ENCODE assay signal across 1 cellular context in the genomic region with DNA sequence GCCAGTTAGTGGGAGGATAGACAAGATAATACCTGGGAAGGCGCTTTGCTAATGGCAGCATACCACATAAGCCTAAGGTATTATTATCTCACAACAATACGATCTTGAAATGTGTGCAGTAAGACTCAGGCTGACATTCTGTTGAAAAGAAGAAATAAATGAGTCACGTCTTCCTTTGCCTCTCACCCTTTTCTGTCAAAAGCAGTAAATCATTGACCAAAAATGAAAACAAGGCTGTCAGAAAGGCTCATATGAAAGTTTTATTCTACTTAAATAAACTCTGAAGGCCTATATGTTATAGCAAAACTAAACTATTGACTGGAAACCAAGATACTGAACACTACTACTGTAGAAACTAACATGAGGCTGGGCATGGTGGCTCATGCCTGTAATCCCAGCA.
TF ChIP-seq lines count a peak whose summit lies in the region.

No MANE protein-coding gene starts in this region.

TF ChIP-seq in GM12878, 131 proteins besides CTCF, POLR2A, EP300 and RAD21:
- TF ChIP-seq ETV6 (conservative IDR thresholded peaks at IDR 0.05 in 1 of 2, IDR thresholded peaks at IDR 0.05 in 1 of 2; ENCODE audit: borderline replicate concordance in 1 of 2, low read depth in 1 of 2), result peak in 1 of 2 experiments; percentile 33; a peak in 1 of 4 replicates
- peak; percentile 67; the same call in 1 of the 2 replicates for TF ChIP-seq ZNF217 (IDR thresholded peaks at IDR 0.05)
- TF ChIP-seq, protein P1, sequence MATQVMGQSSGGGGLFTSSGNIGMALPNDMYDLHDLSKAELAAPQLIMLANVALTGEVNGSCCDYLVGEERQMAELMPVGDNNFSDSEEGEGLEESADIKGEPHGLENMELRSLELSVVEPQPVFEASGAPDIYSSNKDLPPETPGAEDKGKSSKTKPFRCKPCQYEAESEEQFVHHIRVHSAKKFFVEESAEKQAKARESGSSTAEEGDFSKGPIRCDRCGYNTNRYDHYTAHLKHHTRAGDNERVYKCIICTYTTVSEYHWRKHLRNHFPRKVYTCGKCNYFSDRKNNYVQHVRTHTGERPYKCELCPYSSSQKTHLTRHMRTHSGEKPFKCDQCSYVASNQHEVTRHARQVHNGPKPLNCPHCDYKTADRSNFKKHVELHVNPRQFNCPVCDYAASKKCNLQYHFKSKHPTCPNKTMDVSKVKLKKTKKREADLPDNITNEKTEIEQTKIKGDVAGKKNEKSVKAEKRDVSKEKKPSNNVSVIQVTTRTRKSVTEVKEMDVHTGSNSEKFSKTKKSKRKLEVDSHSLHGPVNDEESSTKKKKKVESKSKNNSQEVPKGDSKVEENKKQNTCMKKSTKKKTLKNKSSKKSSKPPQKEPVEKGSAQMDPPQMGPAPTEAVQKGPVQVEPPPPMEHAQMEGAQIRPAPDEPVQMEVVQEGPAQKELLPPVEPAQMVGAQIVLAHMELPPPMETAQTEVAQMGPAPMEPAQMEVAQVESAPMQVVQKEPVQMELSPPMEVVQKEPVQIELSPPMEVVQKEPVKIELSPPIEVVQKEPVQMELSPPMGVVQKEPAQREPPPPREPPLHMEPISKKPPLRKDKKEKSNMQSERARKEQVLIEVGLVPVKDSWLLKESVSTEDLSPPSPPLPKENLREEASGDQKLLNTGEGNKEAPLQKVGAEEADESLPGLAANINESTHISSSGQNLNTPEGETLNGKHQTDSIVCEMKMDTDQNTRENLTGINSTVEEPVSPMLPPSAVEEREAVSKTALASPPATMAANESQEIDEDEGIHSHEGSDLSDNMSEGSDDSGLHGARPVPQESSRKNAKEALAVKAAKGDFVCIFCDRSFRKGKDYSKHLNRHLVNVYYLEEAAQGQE (IDR thresholded peaks at IDR 0.05; ENCODE audit: low read depth, low read length), result no peak
- no peak for TF ChIP-seq SIX5 (IDR thresholded peaks at IDR 0.05; ENCODE audit: low read depth, low read length, severe bottlenecking)
- TF ChIP-seq, protein P2, sequence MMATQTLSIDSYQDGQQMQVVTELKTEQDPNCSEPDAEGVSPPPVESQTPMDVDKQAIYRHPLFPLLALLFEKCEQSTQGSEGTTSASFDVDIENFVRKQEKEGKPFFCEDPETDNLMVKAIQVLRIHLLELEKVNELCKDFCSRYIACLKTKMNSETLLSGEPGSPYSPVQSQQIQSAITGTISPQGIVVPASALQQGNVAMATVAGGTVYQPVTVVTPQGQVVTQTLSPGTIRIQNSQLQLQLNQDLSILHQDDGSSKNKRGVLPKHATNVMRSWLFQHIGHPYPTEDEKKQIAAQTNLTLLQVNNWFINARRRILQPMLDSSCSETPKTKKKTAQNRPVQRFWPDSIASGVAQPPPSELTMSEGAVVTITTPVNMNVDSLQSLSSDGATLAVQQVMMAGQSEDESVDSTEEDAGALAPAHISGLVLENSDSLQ (IDR thresholded peaks at IDR 0.05), result peak; percentile 54; the same call in 1 of the 2 replicates
- no peak for TF ChIP-seq ZNF622 (IDR thresholded peaks at IDR 0.05)
- no peak for TF ChIP-seq JUND (IDR thresholded peaks at IDR 0.05; ENCODE audit: low read depth, low read length)
- peak; percentile 61 for TF ChIP-seq JUNB (IDR thresholded peaks at IDR 0.05)
- TF ChIP-seq, protein P3, sequence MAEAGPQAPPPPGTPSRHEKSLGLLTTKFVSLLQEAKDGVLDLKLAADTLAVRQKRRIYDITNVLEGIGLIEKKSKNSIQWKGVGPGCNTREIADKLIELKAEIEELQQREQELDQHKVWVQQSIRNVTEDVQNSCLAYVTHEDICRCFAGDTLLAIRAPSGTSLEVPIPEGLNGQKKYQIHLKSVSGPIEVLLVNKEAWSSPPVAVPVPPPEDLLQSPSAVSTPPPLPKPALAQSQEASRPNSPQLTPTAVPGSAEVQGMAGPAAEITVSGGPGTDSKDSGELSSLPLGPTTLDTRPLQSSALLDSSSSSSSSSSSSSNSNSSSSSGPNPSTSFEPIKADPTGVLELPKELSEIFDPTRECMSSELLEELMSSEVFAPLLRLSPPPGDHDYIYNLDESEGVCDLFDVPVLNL (IDR thresholded peaks at IDR 0.05; ENCODE audit: low read depth, low read length), result no peak
- TF ChIP-seq POLR2AphosphoS5 (IDR thresholded peaks at IDR 0.05; ENCODE audit: low read length), result no peak
- TF ChIP-seq FOS (IDR thresholded peaks at IDR 0.05; ENCODE audit: borderline replicate concordance, extremely low read depth, insufficient read length), result no peak
- TF ChIP-seq SMARCA5 (IDR thresholded peaks at IDR 0.05), result 0 out of 2 replicates have a peak, but pooled peaks have one; percentile 13
- no peak for TF ChIP-seq TARDBP (IDR thresholded peaks at IDR 0.05; ENCODE audit: borderline replicate concordance)
- 0 out of 2 replicates have a peak, but pooled peaks have one; percentile 40 for TF ChIP-seq DPF2 (IDR thresholded peaks at IDR 0.05)
- TF ChIP-seq, protein P4, sequence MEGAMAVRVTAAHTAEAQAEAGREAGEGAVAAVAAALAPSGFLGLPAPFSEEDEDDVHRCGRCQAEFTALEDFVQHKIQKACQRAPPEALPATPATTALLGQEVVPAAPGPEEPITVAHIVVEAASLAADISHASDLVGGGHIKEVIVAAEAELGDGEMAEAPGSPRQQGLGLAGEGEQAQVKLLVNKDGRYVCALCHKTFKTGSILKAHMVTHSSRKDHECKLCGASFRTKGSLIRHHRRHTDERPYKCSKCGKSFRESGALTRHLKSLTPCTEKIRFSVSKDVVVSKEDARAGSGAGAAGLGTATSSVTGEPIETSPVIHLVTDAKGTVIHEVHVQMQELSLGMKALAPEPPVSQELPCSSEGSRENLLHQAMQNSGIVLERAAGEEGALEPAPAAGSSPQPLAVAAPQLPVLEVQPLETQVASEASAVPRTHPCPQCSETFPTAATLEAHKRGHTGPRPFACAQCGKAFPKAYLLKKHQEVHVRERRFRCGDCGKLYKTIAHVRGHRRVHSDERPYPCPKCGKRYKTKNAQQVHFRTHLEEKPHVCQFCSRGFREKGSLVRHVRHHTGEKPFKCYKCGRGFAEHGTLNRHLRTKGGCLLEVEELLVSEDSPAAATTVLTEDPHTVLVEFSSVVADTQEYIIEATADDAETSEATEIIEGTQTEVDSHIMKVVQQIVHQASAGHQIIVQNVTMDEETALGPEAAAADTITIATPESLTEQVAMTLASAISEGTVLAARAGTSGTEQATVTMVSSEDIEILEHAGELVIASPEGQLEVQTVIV (IDR thresholded peaks at IDR 0.05; ENCODE audit: borderline replicate concordance, partially characterized antibody), result no peak
- TF ChIP-seq, protein P5, sequence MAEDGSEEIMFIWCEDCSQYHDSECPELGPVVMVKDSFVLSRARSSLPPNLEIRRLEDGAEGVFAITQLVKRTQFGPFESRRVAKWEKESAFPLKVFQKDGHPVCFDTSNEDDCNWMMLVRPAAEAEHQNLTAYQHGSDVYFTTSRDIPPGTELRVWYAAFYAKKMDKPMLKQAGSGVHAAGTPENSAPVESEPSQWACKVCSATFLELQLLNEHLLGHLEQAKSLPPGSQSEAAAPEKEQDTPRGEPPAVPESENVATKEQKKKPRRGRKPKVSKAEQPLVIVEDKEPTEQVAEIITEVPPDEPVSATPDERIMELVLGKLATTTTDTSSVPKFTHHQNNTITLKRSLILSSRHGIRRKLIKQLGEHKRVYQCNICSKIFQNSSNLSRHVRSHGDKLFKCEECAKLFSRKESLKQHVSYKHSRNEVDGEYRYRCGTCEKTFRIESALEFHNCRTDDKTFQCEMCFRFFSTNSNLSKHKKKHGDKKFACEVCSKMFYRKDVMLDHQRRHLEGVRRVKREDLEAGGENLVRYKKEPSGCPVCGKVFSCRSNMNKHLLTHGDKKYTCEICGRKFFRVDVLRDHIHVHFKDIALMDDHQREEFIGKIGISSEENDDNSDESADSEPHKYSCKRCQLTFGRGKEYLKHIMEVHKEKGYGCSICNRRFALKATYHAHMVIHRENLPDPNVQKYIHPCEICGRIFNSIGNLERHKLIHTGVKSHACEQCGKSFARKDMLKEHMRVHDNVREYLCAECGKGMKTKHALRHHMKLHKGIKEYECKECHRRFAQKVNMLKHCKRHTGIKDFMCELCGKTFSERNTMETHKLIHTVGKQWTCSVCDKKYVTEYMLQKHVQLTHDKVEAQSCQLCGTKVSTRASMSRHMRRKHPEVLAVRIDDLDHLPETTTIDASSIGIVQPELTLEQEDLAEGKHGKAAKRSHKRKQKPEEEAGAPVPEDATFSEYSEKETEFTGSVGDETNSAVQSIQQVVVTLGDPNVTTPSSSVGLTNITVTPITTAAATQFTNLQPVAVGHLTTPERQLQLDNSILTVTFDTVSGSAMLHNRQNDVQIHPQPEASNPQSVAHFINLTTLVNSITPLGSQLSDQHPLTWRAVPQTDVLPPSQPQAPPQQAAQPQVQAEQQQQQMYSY (CRISPR knock-in tag; IDR thresholded peaks at IDR 0.05), result no peak
- TF ChIP-seq ZNF24 (IDR thresholded peaks at IDR 0.05), result peak; percentile 53; the same call in 1 of the 2 replicates
- TF ChIP-seq MYB (IDR thresholded peaks at IDR 0.05; ENCODE audit: borderline replicate concordance, low read depth, low read length), result no peak
- TF ChIP-seq TBL1XR1 (IDR thresholded peaks at IDR 0.05; ENCODE audit: low read depth, low read length), result no peak
- TF ChIP-seq NFIC (IDR thresholded peaks at IDR 0.05; ENCODE audit: low read depth, low read length), result peak; percentile 37; the same call in 1 of the 2 replicates
- no peak for TF ChIP-seq CBX5 (IDR thresholded peaks at IDR 0.05; ENCODE audit: low read depth)
- TF ChIP-seq MXI1 (IDR thresholded peaks at IDR 0.05; ENCODE audit: low read depth, low read length), result no peak
- TF ChIP-seq TCF7 (IDR thresholded peaks at IDR 0.05; ENCODE audit: borderline replicate concordance), result no peak
- TF ChIP-seq CREM (IDR thresholded peaks at IDR 0.05; ENCODE audit: low read depth), result peak; percentile 29; the same call in 1 of the 2 replicates
- no peak for TF ChIP-seq KDM1A (IDR thresholded peaks at IDR 0.05; ENCODE audit: borderline replicate concordance)
- peak; percentile 21; the same call in 1 of the 2 replicates for TF ChIP-seq RUNX3 (IDR thresholded peaks at IDR 0.05; ENCODE audit: low read length)
- TF ChIP-seq, protein P6, sequence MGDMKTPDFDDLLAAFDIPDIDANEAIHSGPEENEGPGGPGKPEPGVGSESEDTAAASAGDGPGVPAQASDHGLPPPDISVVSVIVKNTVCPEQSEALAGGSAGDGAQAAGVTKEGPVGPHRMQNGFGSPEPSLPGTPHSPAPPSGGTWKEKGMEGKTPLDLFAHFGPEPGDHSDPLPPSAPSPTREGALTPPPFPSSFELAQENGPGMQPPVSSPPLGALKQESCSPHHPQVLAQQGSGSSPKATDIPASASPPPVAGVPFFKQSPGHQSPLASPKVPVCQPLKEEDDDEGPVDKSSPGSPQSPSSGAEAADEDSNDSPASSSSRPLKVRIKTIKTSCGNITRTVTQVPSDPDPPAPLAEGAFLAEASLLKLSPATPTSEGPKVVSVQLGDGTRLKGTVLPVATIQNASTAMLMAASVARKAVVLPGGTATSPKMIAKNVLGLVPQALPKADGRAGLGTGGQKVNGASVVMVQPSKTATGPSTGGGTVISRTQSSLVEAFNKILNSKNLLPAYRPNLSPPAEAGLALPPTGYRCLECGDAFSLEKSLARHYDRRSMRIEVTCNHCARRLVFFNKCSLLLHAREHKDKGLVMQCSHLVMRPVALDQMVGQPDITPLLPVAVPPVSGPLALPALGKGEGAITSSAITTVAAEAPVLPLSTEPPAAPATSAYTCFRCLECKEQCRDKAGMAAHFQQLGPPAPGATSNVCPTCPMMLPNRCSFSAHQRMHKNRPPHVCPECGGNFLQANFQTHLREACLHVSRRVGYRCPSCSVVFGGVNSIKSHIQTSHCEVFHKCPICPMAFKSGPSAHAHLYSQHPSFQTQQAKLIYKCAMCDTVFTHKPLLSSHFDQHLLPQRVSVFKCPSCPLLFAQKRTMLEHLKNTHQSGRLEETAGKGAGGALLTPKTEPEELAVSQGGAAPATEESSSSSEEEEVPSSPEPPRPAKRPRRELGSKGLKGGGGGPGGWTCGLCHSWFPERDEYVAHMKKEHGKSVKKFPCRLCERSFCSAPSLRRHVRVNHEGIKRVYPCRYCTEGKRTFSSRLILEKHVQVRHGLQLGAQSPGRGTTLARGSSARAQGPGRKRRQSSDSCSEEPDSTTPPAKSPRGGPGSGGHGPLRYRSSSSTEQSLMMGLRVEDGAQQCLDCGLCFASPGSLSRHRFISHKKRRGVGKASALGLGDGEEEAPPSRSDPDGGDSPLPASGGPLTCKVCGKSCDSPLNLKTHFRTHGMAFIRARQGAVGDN (IDR thresholded peaks at IDR 0.05), result no peak
- TF ChIP-seq, protein P7, sequence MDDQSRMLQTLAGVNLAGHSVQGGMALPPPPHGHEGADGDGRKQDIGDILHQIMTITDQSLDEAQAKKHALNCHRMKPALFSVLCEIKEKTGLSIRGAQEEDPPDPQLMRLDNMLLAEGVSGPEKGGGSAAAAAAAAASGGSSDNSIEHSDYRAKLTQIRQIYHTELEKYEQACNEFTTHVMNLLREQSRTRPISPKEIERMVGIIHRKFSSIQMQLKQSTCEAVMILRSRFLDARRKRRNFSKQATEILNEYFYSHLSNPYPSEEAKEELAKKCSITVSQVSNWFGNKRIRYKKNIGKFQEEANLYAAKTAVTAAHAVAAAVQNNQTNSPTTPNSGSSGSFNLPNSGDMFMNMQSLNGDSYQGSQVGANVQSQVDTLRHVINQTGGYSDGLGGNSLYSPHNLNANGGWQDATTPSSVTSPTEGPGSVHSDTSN (IDR thresholded peaks at IDR 0.05; ENCODE audit: insufficient replicate concordance, low read depth, low read length), result peak; percentile 18
- peak; percentile 39; the same call in 1 of the 2 replicates for TF ChIP-seq ATF7 (IDR thresholded peaks at IDR 0.05; ENCODE audit: low read depth)
- TF ChIP-seq CHD2 (IDR thresholded peaks at IDR 0.05; ENCODE audit: borderline replicate concordance, low read depth, low read length), result 0 out of 2 replicates have a peak, but pooled peaks have one; percentile 36
